1 cellular context compared by ENCODE assay signal in genomic region chr14:97703006-97703760, GRCh38.
TF ChIP-seq lines count a peak whose summit lies in the region.

No MANE protein-coding gene starts in this region.

TF ChIP-seq in H1, 55 proteins besides CTCF, POLR2A, EP300 and RAD21:
- TF ChIP-seq TAF7 (optimal IDR thresholded peaks at IDR 0.05; ENCODE audit: borderline replicate concordance, low read depth, low read length) (no peak), POU5F1 (IDR thresholded peaks at IDR 0.05; ENCODE audit: low read depth, low read length) (no peak), RNF2 (IDR thresholded peaks at IDR 0.05; ENCODE audit: borderline replicate concordance, low read depth, low read length, missing control alignments, poor library complexity, severe bottlenecking) (no peak), SIRT6 (IDR thresholded peaks at IDR 0.05; ENCODE audit: low read length) (no peak), RFX5 (IDR thresholded peaks at IDR 0.05; ENCODE audit: borderline replicate concordance, low read depth, low read length) (no peak), KDM1A (IDR thresholded peaks at IDR 0.05; ENCODE audit: borderline replicate concordance, low read length) (no peak), BCL11A (IDR thresholded peaks at IDR 0.05; ENCODE audit: low read depth in 2 of 2, low read length in 2 of 2) (no peak), CTBP2 (IDR thresholded peaks at IDR 0.05; ENCODE audit: borderline replicate concordance, insufficient read depth, insufficient read length, low read length) (no peak), CHD2 (IDR thresholded peaks at IDR 0.05; ENCODE audit: low read length) (no peak), FOSL1 (IDR thresholded peaks at IDR 0.05; ENCODE audit: insufficient read depth, low read depth, low read length) (no peak), SUZ12 (IDR thresholded peaks at IDR 0.05; ENCODE audit: low read length) (no peak), CBX8 (IDR thresholded peaks at IDR 0.05; ENCODE audit: borderline replicate concordance, low read depth, low read length) (no peak), HDAC2 (IDR thresholded peaks at IDR 0.05; ENCODE audit: borderline replicate concordance in 1 of 2, low read depth in 2 of 2, low read length in 2 of 2) (no peak), CHD1 (IDR thresholded peaks at IDR 0.05; ENCODE audit: low read depth, low read length) (no peak)
